Comparison of ENCODE assay signal across 24 cellular contexts in genomic region chr6:169501777-169502313, GRCh38.
"Had no signal": no experiment of that assay in that cellular context is flagged by ENCODE, and none has a peak within 500 bp of the region (broad histone marks: within the 10 kb centered on the region; RNA-seq: fewer than 3 reads in every experiment).

No MANE protein-coding gene starts in this region.

- H3K27me3 ChIP-seq: esophagus squamous epithelium, heart right ventricle, neutrophil, right atrium auricular region, sigmoid colon, tibial nerve, vagina had no signal

- H3K27ac ChIP-seq: coronary artery, esophagus squamous epithelium, heart right ventricle, lower lobe of right lung, neutrophil, prostate gland, right atrium auricular region, sigmoid colon, thoracic aorta, tibial nerve, vagina had no signal

- H3K4me3 Mint-ChIP-seq: immature natural killer cell; naive thymus-derived CD8-positive, alpha-beta T cell; stimulated activated effector memory CD8-positive, alpha-beta T cell treated with anti-CD3 and anti-CD28 coated beads, Interleukin-12 subunit alpha, Interleukin-12 subunit beta, amount 100 ng/mL, for 72 hours had no signal

- H3K36me3 ChIP-seq: heart right ventricle, lower lobe of right lung, neutrophil, prostate gland, right atrium auricular region, sigmoid colon, thoracic aorta, vagina had no signal

- H3K9me3 Mint-ChIP-seq: immature natural killer cell; naive thymus-derived CD8-positive, alpha-beta T cell; stimulated activated effector memory CD8-positive, alpha-beta T cell treated with anti-CD3 and anti-CD28 coated beads, Interleukin-12 subunit alpha, Interleukin-12 subunit beta, amount 100 ng/mL, for 72 hours had no signal

- H3K27me3 Mint-ChIP-seq: naive thymus-derived CD8-positive, alpha-beta T cell had no signal

- H3K4me3 ChIP-seq: coronary artery, esophagus squamous epithelium, heart right ventricle, lower lobe of right lung, prostate gland, right atrium auricular region, sigmoid colon, thoracic aorta, tibial nerve, vagina had no signal

- H3K36me3 Mint-ChIP-seq: immature natural killer cell; stimulated activated effector memory CD8-positive, alpha-beta T cell treated with anti-CD3 and anti-CD28 coated beads, Interleukin-12 subunit alpha, Interleukin-12 subunit beta, amount 100 ng/mL, for 72 hours had no signal

- H3K9me3 ChIP-seq: esophagus squamous epithelium, lower lobe of right lung, neutrophil, prostate gland, sigmoid colon, thoracic aorta, vagina had no signal

- DNase-seq: dermis blood vessel endothelial cell; effector memory CD4-positive, alpha-beta T cell; esophagus squamous epithelium; glutamatergic neuron; heart right ventricle; immature natural killer cell; islet precursor cell; kidney glomerular epithelial cell; left colon; left ventricle myocardium superior; lower lobe of right lung; naive thymus-derived CD8-positive, alpha-beta T cell; sigmoid colon; stimulated activated CD4-positive, alpha-beta T cell treated with anti-CD3 and anti-CD28 coated beads, Interleukin-2, amount 100 ng/mL, for 24 hours; stimulated activated CD4-positive, alpha-beta T cell treated with anti-CD3 and anti-CD28 coated beads, Interleukin-4, amount 100 ng/mL, for 24 hours; stimulated activated naive CD8-positive, alpha-beta T cell treated with anti-CD3 and anti-CD28 coated beads, Interleukin-15, Interleukin-2, amounts not matched to agents 100 U/mL and 50 U/mL, for 24 hours had no signal

- ATAC-seq: heart right ventricle; left colon; left ventricle myocardium superior; lower lobe of right lung; naive thymus-derived CD8-positive, alpha-beta T cell; stimulated activated naive CD8-positive, alpha-beta T cell treated with anti-CD3 and anti-CD28 coated beads, Interleukin-15, Interleukin-2, amounts not matched to agents 100 U/mL and 50 U/mL, for 24 hours had no signal

- H3K27ac Mint-ChIP-seq: immature natural killer cell; naive thymus-derived CD8-positive, alpha-beta T cell; stimulated activated effector memory CD8-positive, alpha-beta T cell treated with anti-CD3 and anti-CD28 coated beads, Interleukin-12 subunit alpha, Interleukin-12 subunit beta, amount 100 ng/mL, for 72 hours had no signal

- H3K4me1 Mint-ChIP-seq: immature natural killer cell; naive thymus-derived CD8-positive, alpha-beta T cell; stimulated activated effector memory CD8-positive, alpha-beta T cell treated with anti-CD3 and anti-CD28 coated beads, Interleukin-12 subunit alpha, Interleukin-12 subunit beta, amount 100 ng/mL, for 72 hours had no signal

- H3K4me1 ChIP-seq: esophagus squamous epithelium, lower lobe of right lung, prostate gland, right atrium auricular region, sigmoid colon, vagina had no signal
